ENCODE assay signal across 8 cellular contexts in genomic region chr7:86939197-86939814, GRCh38.
DNase-seq lines count a peak whose midpoint lies in the region; ATAC-seq and TF ChIP-seq lines count a peak whose summit lies in the region.

No MANE protein-coding gene starts in this region.

- DNase-seq in DMS114 treated with DMSO at 0.1 percent for 48 hours (lab: John Stamatoyannopoulos, UW; ENCODE audit: unreplicated experiment) (peak; percentile 50), NCI-H774 (lab: John Stamatoyannopoulos, UW) (peak; percentile 46), heart left ventricle (peak in 2 of 5 donors; percentile 26 to 29), sigmoid colon (no peak)
- DNase-seq in activated naive CD4-positive, alpha-beta T cell treated with anti-CD3 and anti-CD28 coated beads, Interleukin-2, amount 50 U/mL, for 16 hours, result peak; percentile 24
- no peak for DNase-seq in stimulated activated naive CD4-positive, alpha-beta T cell treated with Interleukin-2 at 50 U/mL for 16 hours (lab: John Stamatoyannopoulos, UW)

- H3K27me3 ChIP-seq in heart left ventricle, result no peaks in the 10 kb centered on the region
- H3K27me3 ChIP-seq in sigmoid colon, result no peaks in the 10 kb centered on the region

- intact Hi-C loops in heart left ventricle (cut with DNase I) (loop anchor here (1.0 to 10.0 kb wide), 9 partner anchors 115 to 298 kb away; partner anchors contain the start of gene ELAPOR2 (in 4 of the 10)), sigmoid colon (cut with DNase I) (loop anchor here (5.0 kb wide), 2 partner anchors 208 to 298 kb away; no protein-coding TSS in a partner anchor)

- H3K36me3 ChIP-seq in heart left ventricle, result peaks cover 0 to 22% (median 0%) of the 10 kb centered on the region in 9 donors
- no peaks in the 10 kb centered on the region for H3K36me3 ChIP-seq in sigmoid colon

- H3K4me3 ChIP-seq in heart left ventricle (no peak overlapping the region), sigmoid colon (no peak overlapping the region)

- H3K9me3 ChIP-seq in heart left ventricle, result no peaks in the 10 kb centered on the region
- no peaks in the 10 kb centered on the region for H3K9me3 ChIP-seq in sigmoid colon

- 7 to 14% (median 12%) methylated on average over 3 of the region's 3 CpGs for WGBS in heart left ventricle, 4 donors
- 4 to 20% methylated on average over 3 of the region's 3 CpGs for WGBS in sigmoid colon, 2 donors

- TF ChIP-seq EP300 in sigmoid colon (IDR thresholded peaks at IDR 0.05), result no peak

- peak; percentile 56 for ATAC-seq in GM19324 (IDR thresholded peaks at IDR 0.05; ENCODE audit: low FRiP score, unreplicated experiment)
- peak; percentile 81 for ATAC-seq in HG03460 (IDR thresholded peaks at IDR 0.05; ENCODE audit: unreplicated experiment)
- ATAC-seq in heart left ventricle, result peak in 3 of 4 donors; percentile 52 to 76 (median 54)

- no peak for TF ChIP-seq POLR2A in heart left ventricle (IDR thresholded peaks at IDR 0.05)
- TF ChIP-seq POLR2A in sigmoid colon (IDR thresholded peaks at IDR 0.05), result no peak

- H3K27ac ChIP-seq in heart left ventricle, result no peak overlapping the region
- H3K27ac ChIP-seq in sigmoid colon, result no peak overlapping the region

- peak; percentile 54 to 76 (median 72) for TF ChIP-seq CTCF in heart left ventricle (IDR thresholded peaks at IDR 0.05)
- TF ChIP-seq CTCF in sigmoid colon (IDR thresholded peaks at IDR 0.05), result peak; percentile 27 to 76 (median 56)

- H3K4me1 ChIP-seq in heart left ventricle (no peaks in the 10 kb centered on the region), sigmoid colon (no peaks in the 10 kb centered on the region)

Comparison
In these comparisons a context has a peak if more than half of its experiments do, and no peak if none do; other contexts are left out.
1. DNase-seq: peak in DMS114 treated with DMSO at 0.1 percent for 48 hours (single experiment), NCI-H774 (single experiment) and activated naive CD4-positive, alpha-beta T cell treated with anti-CD3 and anti-CD28 coated beads, Interleukin-2, amount 50 U/mL, for 16 hours (single experiment); none in sigmoid colon (single experiment) and stimulated activated naive CD4-positive, alpha-beta T cell treated with Interleukin-2 at 50 U/mL for 16 hours (single experiment).
2. Peak in every context shown above with its lines, with median percentiles within 50 percentile points of each other: ATAC-seq.